Comparison of ENCODE assay signal across 1 cellular context in the genomic region with DNA sequence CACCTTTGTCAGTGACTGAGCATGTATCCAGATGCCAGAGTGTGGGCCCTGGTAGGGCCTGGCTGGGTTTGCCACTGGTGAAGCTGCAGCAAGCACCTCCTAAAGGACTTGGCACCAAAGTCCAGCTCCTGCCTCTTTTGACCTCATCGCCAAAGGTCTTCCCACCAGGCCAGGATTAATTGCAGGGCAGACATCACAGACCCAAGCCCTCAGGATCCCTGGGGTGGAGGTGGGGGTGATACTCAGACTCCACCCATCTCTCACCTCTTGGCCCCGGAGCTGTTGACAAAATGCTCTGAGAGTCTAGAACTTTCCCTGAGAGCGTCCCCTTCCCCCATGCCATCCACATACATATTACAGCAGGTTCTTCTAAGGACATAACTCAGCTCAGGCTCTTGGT.
TF ChIP-seq lines count a peak whose summit lies in the region.

No MANE protein-coding gene starts in this region.

TF ChIP-seq in GM23338, 12 proteins besides CTCF, POLR2A, EP300 and RAD21 (continued from another document):
- TF ChIP-seq, protein P1, sequence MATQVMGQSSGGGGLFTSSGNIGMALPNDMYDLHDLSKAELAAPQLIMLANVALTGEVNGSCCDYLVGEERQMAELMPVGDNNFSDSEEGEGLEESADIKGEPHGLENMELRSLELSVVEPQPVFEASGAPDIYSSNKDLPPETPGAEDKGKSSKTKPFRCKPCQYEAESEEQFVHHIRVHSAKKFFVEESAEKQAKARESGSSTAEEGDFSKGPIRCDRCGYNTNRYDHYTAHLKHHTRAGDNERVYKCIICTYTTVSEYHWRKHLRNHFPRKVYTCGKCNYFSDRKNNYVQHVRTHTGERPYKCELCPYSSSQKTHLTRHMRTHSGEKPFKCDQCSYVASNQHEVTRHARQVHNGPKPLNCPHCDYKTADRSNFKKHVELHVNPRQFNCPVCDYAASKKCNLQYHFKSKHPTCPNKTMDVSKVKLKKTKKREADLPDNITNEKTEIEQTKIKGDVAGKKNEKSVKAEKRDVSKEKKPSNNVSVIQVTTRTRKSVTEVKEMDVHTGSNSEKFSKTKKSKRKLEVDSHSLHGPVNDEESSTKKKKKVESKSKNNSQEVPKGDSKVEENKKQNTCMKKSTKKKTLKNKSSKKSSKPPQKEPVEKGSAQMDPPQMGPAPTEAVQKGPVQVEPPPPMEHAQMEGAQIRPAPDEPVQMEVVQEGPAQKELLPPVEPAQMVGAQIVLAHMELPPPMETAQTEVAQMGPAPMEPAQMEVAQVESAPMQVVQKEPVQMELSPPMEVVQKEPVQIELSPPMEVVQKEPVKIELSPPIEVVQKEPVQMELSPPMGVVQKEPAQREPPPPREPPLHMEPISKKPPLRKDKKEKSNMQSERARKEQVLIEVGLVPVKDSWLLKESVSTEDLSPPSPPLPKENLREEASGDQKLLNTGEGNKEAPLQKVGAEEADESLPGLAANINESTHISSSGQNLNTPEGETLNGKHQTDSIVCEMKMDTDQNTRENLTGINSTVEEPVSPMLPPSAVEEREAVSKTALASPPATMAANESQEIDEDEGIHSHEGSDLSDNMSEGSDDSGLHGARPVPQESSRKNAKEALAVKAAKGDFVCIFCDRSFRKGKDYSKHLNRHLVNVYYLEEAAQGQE (IDR thresholded peaks at IDR 0.05; ENCODE audit: unreplicated experiment): no peak
